Comparison of ENCODE assay signal across 18 cellular contexts in the genomic region with DNA sequence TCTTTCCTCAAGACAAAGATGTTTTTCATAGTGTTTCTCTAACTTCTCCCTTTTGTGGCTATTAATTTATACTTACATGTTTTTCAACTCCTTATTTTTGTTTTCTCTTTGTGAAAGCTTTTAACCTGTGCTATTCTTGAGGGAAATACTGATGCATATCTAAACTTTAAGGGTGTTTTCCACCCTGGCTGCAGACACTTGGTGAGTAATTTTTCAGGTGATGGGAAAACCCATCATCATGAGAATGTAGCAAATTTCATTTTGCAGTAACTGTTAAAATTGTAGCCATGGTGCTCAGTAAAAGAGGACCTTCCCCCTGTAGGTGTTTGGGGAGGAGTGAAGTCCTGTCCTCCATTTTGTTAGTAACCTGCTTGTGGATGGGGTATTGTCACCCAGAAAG.
DNase-seq lines count a peak whose midpoint lies in the region; ATAC-seq, FAIRE-seq and TF ChIP-seq lines count a peak whose summit lies in the region.
"Had no signal": no experiment of that assay in that cellular context is flagged by ENCODE, and none has a peak within 500 bp of the region (broad histone marks: within the 10 kb centered on the region; RNA-seq: fewer than 3 reads in every experiment).

No MANE protein-coding gene starts in this region.

- in situ Hi-C loops in GM13976 (cut with MboI; ENCODE audit: low sequenced_read_pairs, unreplicated experiment) = no loop called here

- intact Hi-C loops in left colon (cut with DNase I, micrococcal nuclease) = no loop called here

- ATAC-seq in GM18520 (IDR thresholded peaks at IDR 0.05; ENCODE audit: unreplicated experiment) (peak; percentile 88), GM21723 (IDR thresholded peaks at IDR 0.05; ENCODE audit: unreplicated experiment) (peak; percentile 76), HG03432 (IDR thresholded peaks at IDR 0.05; ENCODE audit: unreplicated experiment) (peak; percentile 57), left colon (no peak), GM19395 (IDR thresholded peaks at IDR 0.05; ENCODE audit: unreplicated experiment) (no peak)
- ATAC-seq: foreskin keratinocyte, lower lobe of right lung, natural killer cell, psoas muscle had no signal

- DNase-seq in GM13976 (ENCODE audit: low spot score) (peak; percentile 40), left colon (no peak), DMS 273 treated with DMSO at 0.1 percent for 48 hours (lab: John Stamatoyannopoulos, UW) (no peak), H54 (ENCODE audit: insufficient read length, low spot score) (no peak)
- DNase-seq: caudate nucleus; foreskin keratinocyte; H7; lower lobe of right lung; natural killer cell; NCI-H2107; NCI-H748 treated with DMSO at 0.1 percent for 48 hours; psoas muscle; stimulated activated CD4-positive, alpha-beta T cell treated with anti-CD3 and anti-CD28 coated beads, Interleukin-12 subunit alpha, Interleukin-12 subunit beta, amount 100 ng/mL, for 4 hours had no signal

- no peak for FAIRE-seq in H54 (lab: Jason Lieb, UNC)
- FAIRE-seq: RCC 7860 had no signal

- no peak for TF ChIP-seq CTCF in GM13976 (IDR thresholded peaks at IDR 0.05; ENCODE audit: borderline replicate concordance, control extremely low read depth, extremely low read depth, insufficient read depth, missing control alignments)

- TF ChIP-seq POLR2A in H54 (IDR thresholded peaks at IDR 0.05; ENCODE audit: low read depth, low read length) = no peak

Comparison
In these comparisons a context has a peak if more than half of its experiments do, and no peak if none do; other contexts are left out.
1. ATAC-seq: peak in GM18520 (single experiment), GM21723 (single experiment) and HG03432 (single experiment); none in left colon (single experiment) and GM19395 (single experiment).